ENCODE assay signal across 8 cellular contexts in the genomic region with DNA sequence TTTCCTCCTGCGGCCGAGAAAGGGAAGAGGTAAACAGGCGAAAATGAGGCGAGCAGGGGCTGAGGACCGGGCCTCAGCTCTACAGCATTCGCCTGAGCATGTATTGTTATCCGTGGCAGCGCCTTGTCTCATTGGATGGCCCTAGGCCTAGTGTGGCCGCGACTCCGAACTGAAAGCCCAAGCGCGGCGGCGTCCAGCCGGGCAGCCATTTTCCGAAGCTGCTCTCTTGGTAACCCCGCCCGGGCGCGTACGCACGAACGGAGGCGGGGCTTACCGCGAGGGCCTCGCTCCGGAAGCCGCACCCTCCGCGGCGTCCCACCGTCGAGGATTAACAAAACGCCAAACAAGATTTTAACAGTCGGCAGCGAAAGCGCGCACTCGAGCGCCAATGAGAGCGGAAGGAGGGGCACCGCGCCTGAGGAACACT. TPM values are rescaled to one million over a fixed set of nuclear protein-coding genes. Genes with fewer than 3 reads are reported as not detected.
DNase-seq lines count a peak whose midpoint lies in the region; ATAC-seq and TF ChIP-seq lines count a peak whose summit lies in the region.

No MANE protein-coding gene starts in this region.

- peak overlapping the region; percentile 95 to 100 (median 99) for H3K27ac Mint-ChIP-seq in CD8-positive, alpha-beta memory T cell

- H3K36me3 Mint-ChIP-seq in CD8-positive, alpha-beta memory T cell: peaks cover 0 to 26% (median 2%) of the 10 kb centered on the region in 3 donors

- H3K9me3 Mint-ChIP-seq in CD8-positive, alpha-beta memory T cell: peaks cover 0 to 5% (median 0%) of the 10 kb centered on the region in 5 donors

- no peaks in the 10 kb centered on the region for H3K27me3 ChIP-seq in CD8-positive, alpha-beta memory T cell (ENCODE audit: insufficient read depth, low read length, poor library complexity, severe bottlenecking)
- no peaks in the 10 kb centered on the region for H3K27me3 ChIP-seq in brain microvascular endothelial cell (replicated peaks)

- CTCF ChIA-PET in CD8-positive, alpha-beta memory T cell (lab: Charles Lee): interaction anchor here (1.2 kb wide), 1 partner anchor 15 kb away, joined by 4 read pairs; no protein-coding TSS in a partner anchor
- CTCF ChIA-PET in HEK293 (lab: Yijun Ruan, JAX): interaction anchor here (0.7 to 1.8 kb wide), 3 partner anchors 30 to 310 kb away, joined by 3 to 9 read pairs (median 5); no protein-coding TSS in a partner anchor

- H3K36me3 ChIP-seq in CD8-positive, alpha-beta memory T cell (ENCODE audit: insufficient read depth, low read length): no peaks in the 10 kb centered on the region
- H3K36me3 ChIP-seq in HEK293 (ENCODE audit: control insufficient read depth in 2 of 2, insufficient read depth in 1 of 2, low read length in 2 of 2) (peaks cover 0 to 4% of the 10 kb centered on the region in 2 experiments; a peak in 1 of 3 replicates), brain microvascular endothelial cell (replicated peaks) (no peaks in the 10 kb centered on the region)

- in situ Hi-C loops in brain microvascular endothelial cell (cut with HindIII; ENCODE audit: low pct_ligation_motif_present, low sequenced_read_pairs): no loop called here

- peak overlapping the region; percentile 90 to 99 (median 97) for H3K4me3 Mint-ChIP-seq in CD8-positive, alpha-beta memory T cell

- H3K27me3 Mint-ChIP-seq in CD8-positive, alpha-beta memory T cell: peaks cover 0 to 3% of the 10 kb centered on the region in 2 donors

- peak in 3 of 5 donors; percentile 93 to 99 (median 95) for DNase-seq in CD8-positive, alpha-beta memory T cell
- DNase-seq in T-helper 1 cell (peak in 3 of 5 donors; percentile 95 to 99 (median 95)), brain microvascular endothelial cell (no peak), kidney glomerular epithelial cell (lab: John Stamatoyannopoulos, UW) (peak; percentile 100), NCI-H1436 treated with DMSO at 0.1 percent for 48 hours (lab: John Stamatoyannopoulos, UW) (no peak)
- DNase-seq in stimulated activated CD4-positive, alpha-beta T cell treated with anti-CD3 and anti-CD28 coated beads, Interleukin-4, amount 100 ng/mL, for 1 hour: peak; percentile 94

- TF ChIP-seq CTCF in HEK293 (tag by site-specific recombination; IDR thresholded peaks at IDR 0.05) (no peak), brain microvascular endothelial cell (IDR thresholded peaks at IDR 0.05; ENCODE audit: low read depth, low read length, missing control alignments) (no peak)

- no peak for ATAC-seq in HG03135 (IDR thresholded peaks at IDR 0.05; ENCODE audit: unreplicated experiment)

- POLR2A ChIA-PET in CD8-positive, alpha-beta memory T cell (lab: Charles Lee): interaction anchor here (0.6 to 1.6 kb wide), 5 partner anchors 10 to 1354 kb away, joined by 3 to 9 read pairs (median 6); partner anchors contain the start of genes ATG4C and NFIA
- POLR2A ChIA-PET in HEK293 (lab: Yijun Ruan, JAX): interaction anchor here (0.5 to 2.5 kb wide), 8 partner anchors 9 to 261 kb away, joined by 3 to 11 read pairs (median 4); no protein-coding TSS in a partner anchor

- peaks cover 33% of the 10 kb centered on the region for H3K4me1 ChIP-seq in CD8-positive, alpha-beta memory T cell (ENCODE audit: insufficient read depth, low read length)
- no peaks in the 10 kb centered on the region for H3K4me1 ChIP-seq in HEK293 (ENCODE audit: control insufficient read depth, insufficient read depth, low read length)

- H3K4me1 Mint-ChIP-seq in CD8-positive, alpha-beta memory T cell: peaks cover 34 to 48% (median 46%) of the 10 kb centered on the region in 3 donors

- H3K9me3 ChIP-seq in CD8-positive, alpha-beta memory T cell (ENCODE audit: low read length): no peaks in the 10 kb centered on the region
- H3K9me3 ChIP-seq in HEK293 (ENCODE audit: control insufficient read depth, insufficient read depth, low read depth, low read length): no peaks in the 10 kb centered on the region

- peak overlapping the region; percentile 97 for H3K27ac ChIP-seq in CD8-positive, alpha-beta memory T cell (ENCODE audit: low read depth, low read length)
- peak overlapping the region; percentile 98 for H3K27ac ChIP-seq in HEK293 (ENCODE audit: extremely low read depth, low read depth, low read length)
- H3K27ac ChIP-seq in brain microvascular endothelial cell: peak overlapping the region; percentile 99

- peak overlapping the region; percentile 85 for H3K4me3 ChIP-seq in CD8-positive, alpha-beta memory T cell (ENCODE audit: low read length)
- H3K4me3 ChIP-seq in HEK293 (ENCODE audit: low read depth, low read length) (peak overlapping the region; percentile 85), brain microvascular endothelial cell (ENCODE audit: low read depth, low read length) (peak overlapping the region; percentile 90)

TF ChIP-seq in HEK293, 187 proteins besides CTCF, POLR2A, EP300 and RAD21 (continues in another document):
- TF ChIP-seq ZNF707 (tag by site-specific recombination; IDR thresholded peaks at IDR 0.05) (no peak), ZNF341 (tag by site-specific recombination; IDR thresholded peaks at IDR 0.05; ENCODE audit: low read depth) (no peak), ZNF416 (tag by site-specific recombination; IDR thresholded peaks at IDR 0.05) (no peak), TRIM28 (IDR thresholded peaks at IDR 0.05; ENCODE audit: borderline replicate concordance, low read length) (no peak), FEZF1 (tag by site-specific recombination; IDR thresholded peaks at IDR 0.05) (no peak; the same call in 1 of the 2 replicates), ZNF324 (tag by site-specific recombination; IDR thresholded peaks at IDR 0.05) (peak; percentile 73; the same call in 1 of the 2 replicates), ZBTB7A (tag by site-specific recombination; IDR thresholded peaks at IDR 0.05; ENCODE audit: low read depth) (no peak), ZNF16 (tag by site-specific recombination; IDR thresholded peaks at IDR 0.05; ENCODE audit: low read depth) (no peak), ZNF132 (tag by site-specific recombination; IDR thresholded peaks at IDR 0.05; ENCODE audit: borderline replicate concordance) (no peak), KLF10 (tag by site-specific recombination; IDR thresholded peaks at IDR 0.05) (no peak; the same call in 1 of the 2 replicates)
- TF ChIP-seq, protein P1, sequence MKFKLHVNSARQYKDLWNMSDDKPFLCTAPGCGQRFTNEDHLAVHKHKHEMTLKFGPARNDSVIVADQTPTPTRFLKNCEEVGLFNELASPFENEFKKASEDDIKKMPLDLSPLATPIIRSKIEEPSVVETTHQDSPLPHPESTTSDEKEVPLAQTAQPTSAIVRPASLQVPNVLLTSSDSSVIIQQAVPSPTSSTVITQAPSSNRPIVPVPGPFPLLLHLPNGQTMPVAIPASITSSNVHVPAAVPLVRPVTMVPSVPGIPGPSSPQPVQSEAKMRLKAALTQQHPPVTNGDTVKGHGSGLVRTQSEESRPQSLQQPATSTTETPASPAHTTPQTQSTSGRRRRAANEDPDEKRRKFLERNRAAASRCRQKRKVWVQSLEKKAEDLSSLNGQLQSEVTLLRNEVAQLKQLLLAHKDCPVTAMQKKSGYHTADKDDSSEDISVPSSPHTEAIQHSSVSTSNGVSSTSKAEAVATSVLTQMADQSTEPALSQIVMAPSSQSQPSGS (tag by site-specific recombination; IDR thresholded peaks at IDR 0.05; ENCODE audit: low read depth): no peak
- TF ChIP-seq, protein P2, sequence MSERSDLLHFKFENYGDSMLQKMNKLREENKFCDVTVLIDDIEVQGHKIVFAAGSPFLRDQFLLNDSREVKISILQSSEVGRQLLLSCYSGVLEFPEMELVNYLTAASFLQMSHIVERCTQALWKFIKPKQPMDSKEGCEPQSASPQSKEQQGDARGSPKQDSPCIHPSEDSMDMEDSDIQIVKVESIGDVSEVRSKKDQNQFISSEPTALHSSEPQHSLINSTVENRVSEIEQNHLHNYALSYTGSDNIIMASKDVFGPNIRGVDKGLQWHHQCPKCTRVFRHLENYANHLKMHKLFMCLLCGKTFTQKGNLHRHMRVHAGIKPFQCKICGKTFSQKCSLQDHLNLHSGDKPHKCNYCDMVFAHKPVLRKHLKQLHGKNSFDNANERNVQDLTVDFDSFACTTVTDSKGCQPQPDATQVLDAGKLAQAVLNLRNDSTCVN (tag by site-specific recombination; optimal IDR thresholded peaks at IDR 0.05): peak; percentile 37
- TF ChIP-seq, protein P3, sequence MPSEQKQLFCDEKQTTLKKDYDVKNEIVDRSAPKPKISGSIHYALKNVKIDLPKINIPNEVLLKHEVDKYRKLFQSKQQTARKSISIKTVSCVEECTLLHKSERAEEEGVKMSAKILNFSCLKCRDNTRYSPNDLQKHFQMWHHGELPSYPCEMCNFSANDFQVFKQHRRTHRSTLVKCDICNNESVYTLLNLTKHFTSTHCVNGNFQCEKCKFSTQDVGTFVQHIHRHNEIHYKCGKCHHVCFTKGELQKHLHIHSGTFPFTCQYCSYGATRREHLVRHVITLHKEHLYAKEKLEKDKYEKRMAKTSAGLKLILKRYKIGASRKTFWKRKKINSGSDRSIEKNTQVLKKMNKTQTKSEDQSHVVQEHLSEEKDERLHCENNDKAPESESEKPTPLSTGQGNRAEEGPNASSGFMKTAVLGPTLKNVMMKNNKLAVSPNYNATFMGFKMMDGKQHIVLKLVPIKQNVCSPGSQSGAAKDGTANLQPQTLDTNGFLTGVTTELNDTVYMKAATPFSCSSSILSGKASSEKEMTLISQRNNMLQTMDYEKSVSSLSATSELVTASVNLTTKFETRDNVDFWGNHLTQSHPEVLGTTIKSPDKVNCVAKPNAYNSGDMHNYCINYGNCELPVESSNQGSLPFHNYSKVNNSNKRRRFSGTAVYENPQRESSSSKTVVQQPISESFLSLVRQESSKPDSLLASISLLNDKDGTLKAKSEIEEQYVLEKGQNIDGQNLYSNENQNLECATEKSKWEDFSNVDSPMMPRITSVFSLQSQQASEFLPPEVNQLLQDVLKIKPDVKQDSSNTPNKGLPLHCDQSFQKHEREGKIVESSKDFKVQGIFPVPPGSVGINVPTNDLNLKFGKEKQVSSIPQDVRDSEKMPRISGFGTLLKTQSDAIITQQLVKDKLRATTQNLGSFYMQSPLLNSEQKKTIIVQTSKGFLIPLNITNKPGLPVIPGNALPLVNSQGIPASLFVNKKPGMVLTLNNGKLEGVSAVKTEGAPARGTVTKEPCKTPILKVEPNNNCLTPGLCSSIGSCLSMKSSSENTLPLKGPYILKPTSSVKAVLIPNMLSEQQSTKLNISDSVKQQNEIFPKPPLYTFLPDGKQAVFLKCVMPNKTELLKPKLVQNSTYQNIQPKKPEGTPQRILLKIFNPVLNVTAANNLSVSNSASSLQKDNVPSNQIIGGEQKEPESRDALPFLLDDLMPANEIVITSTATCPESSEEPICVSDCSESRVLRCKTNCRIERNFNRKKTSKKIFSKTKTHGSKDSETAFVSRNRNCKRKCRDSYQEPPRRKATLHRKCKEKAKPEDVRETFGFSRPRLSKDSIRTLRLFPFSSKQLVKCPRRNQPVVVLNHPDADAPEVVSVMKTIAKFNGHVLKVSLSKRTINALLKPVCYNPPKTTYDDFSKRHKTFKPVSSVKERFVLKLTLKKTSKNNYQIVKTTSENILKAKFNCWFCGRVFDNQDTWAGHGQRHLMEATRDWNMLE (tag by site-specific recombination; conservative IDR thresholded peaks at IDR 0.05; ENCODE audit: low read depth): peak; percentile 38; the same call in 1 of the 2 replicates

RNA-seq across cellular contexts. Expression of gene USP1, which starts 0.8 kb away (rescaled TPM):
- total RNA-seq in CD8-positive, alpha-beta memory T cell: 100 to 1,000 TPM; 102 to 106 TPM
- 28.2 TPM for polyA plus RNA-seq in CD8-positive, alpha-beta memory T cell

Comparison
In these comparisons a context has a peak if more than half of its experiments do, and no peak if none do; other contexts are left out.
1. DNase-seq: peak in CD8-positive, alpha-beta memory T cell (3 of 5), T-helper 1 cell (3 of 5), kidney glomerular epithelial cell (single experiment) and stimulated activated CD4-positive, alpha-beta T cell treated with anti-CD3 and anti-CD28 coated beads, Interleukin-4, amount 100 ng/mL, for 1 hour (single experiment); none in brain microvascular endothelial cell (single experiment) and NCI-H1436 treated with DMSO at 0.1 percent for 48 hours (single experiment).
2. Peak in every context shown above with its lines, with median percentiles within 50 percentile points of each other: H3K27ac ChIP-seq and H3K4me3 ChIP-seq.